Comparison of ENCODE assay signal across 22 cellular contexts in the genomic region with DNA sequence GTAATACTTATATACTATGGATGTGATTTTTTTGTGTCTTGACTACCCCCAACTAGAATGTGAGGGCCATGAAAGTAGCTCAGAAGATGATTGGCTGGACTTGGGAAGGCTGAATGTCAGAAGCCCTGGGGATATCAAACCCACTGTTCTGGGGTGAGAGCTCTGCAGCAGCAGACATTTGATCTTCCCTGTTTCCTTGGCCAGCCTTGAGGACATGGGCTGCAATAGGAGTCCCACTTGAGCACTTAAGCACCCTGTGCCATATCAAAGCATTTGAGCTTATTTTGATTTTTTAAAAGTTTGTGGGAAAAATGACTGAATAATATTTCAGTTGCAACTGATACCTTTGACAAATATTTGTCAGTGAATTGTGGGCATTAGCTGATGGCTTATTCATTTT. TPM values are rescaled to one million over a fixed set of nuclear protein-coding genes. Genes with fewer than 3 reads are reported as not detected.
A peak's percentile ranks its signal among the peaks of the same experiment; 100 is the strongest.
DNase-seq lines count a peak whose midpoint lies in the region; ATAC-seq, FAIRE-seq and TF ChIP-seq lines count a peak whose summit lies in the region.
"Had no signal": no experiment of that assay in that cellular context is flagged by ENCODE, and none has a peak within 500 bp of the region (broad histone marks: within the 10 kb centered on the region; RNA-seq: fewer than 3 reads in every experiment).

No MANE protein-coding gene starts in this region.

- H3K27me3 ChIP-seq in iPS-18a (ENCODE audit: control insufficient read depth, insufficient read depth, low read length), result no peaks in the 10 kb centered on the region
- H3K27me3 ChIP-seq: gastroesophageal sphincter, MG63, ovary, Peyer's patch had no signal

- H3K27ac ChIP-seq in iPS-18a (ENCODE audit: low read length), result peak overlapping the region; percentile 84
- H3K27ac ChIP-seq: coronary artery, gastroesophageal sphincter, ovary, Peyer's patch had no signal

- H3K9me3 ChIP-seq in iPS-18a (ENCODE audit: control insufficient read depth, low read depth, low read length), result no peaks in the 10 kb centered on the region
- H3K9me3 ChIP-seq: gastroesophageal sphincter, MG63, ovary, Peyer's patch had no signal

- H3K9ac ChIP-seq in iPS-18a (ENCODE audit: low read length), result no peak overlapping the region

- no peak for TF ChIP-seq POLR2A in erythroblast (IDR thresholded peaks at IDR 0.05; ENCODE audit: low read length)

- peak; percentile 33 for FAIRE-seq in GM19239 (lab: Jason Lieb, UNC)

- no peak overlapping the region for H3K4me3 ChIP-seq in iPS-18a (ENCODE audit: low read length)
- H3K4me3 ChIP-seq: coronary artery, gastroesophageal sphincter, MG63, ovary, Peyer's patch had no signal

- no peak for ATAC-seq in GM19351 (IDR thresholded peaks at IDR 0.05; ENCODE audit: unreplicated experiment)
- ATAC-seq: CD8-positive, alpha-beta T cell; gastroesophageal sphincter had no signal

- peaks cover 32% of the 10 kb centered on the region for H3K4me1 ChIP-seq in iPS-18a (ENCODE audit: control insufficient read depth, low read depth, low read length)
- H3K4me1 ChIP-seq: Peyer's patch had no signal

- H3K36me3 ChIP-seq in iPS-18a (ENCODE audit: control insufficient read depth, low read depth, low read length), result no peaks in the 10 kb centered on the region
- H3K36me3 ChIP-seq: gastroesophageal sphincter, MG63, ovary, Peyer's patch had no signal

- DNase-seq in ELF-1 (ENCODE audit: low read depth, low spot score), result peak; percentile 57
- no peak for DNase-seq in GM19239 (ENCODE audit: insufficient read length, low spot score)
- peak; percentile 12 for DNase-seq in M059J (ENCODE audit: low read depth)
- DNase-seq in SKM-1 treated with dmso at 0.1 percent for 144 hours (lab: John Stamatoyannopoulos, UW; ENCODE audit: unreplicated experiment), result no peak
- no peak for DNase-seq in NCI-H2081 (lab: John Stamatoyannopoulos, UW)
- DNase-seq in erythroblast (lab: John Stamatoyannopoulos, UW), result no peak
- DNase-seq: activated CD4-positive, alpha-beta T cell treated with anti-CD3 and anti-CD28 coated beads, Interleukin-2, amount 10 ng/mL, durations not matched to agents 7 days and 5 days; activated naive CD4-positive, alpha-beta T cell treated with anti-CD3 and anti-CD28 coated beads, Interleukin-2, amount 10 ng/mL, durations not matched to agents 7 days and 5 days; CD8-positive, alpha-beta T cell; GOT3; MG63; NCI-H1694; NCI-H774; ovary; Peyer's patch; stimulated activated CD4-positive, alpha-beta T cell treated with anti-CD3 and anti-CD28 coated beads, Interleukin-4, amount 100 ng/mL, for 24 hours; stimulated activated CD8-positive, alpha-beta memory T cell treated with anti-CD3 and anti-CD28 coated beads, Interleukin-4, amount 100 ng/mL, for 48 hours; substantia nigra had no signal

RNA-seq across cellular contexts. Expression of gene GTF2E1, which starts 21.7 kb away (rescaled TPM):
- total RNA-seq in M059J (2014; rRNA removed; shearing (Covaris generic)), result 22.4 and 40.3 TPM in 2 replicates

RNA-seq across cellular contexts. Expression of gene RABL3, which starts 21.9 kb away (rescaled TPM):
- 27.9 and 37.7 TPM in 2 replicates for total RNA-seq in M059J (2014; rRNA removed; shearing (Covaris generic))

Comparison
In these comparisons a context has a peak if more than half of its experiments do, and no peak if none do; other contexts are left out.
1. DNase-seq: peak in ELF-1 (single experiment) and M059J (single experiment); none in GM19239 (single experiment), SKM-1 treated with dmso at 0.1 percent for 144 hours (single experiment), NCI-H2081 (0 of 2) and erythroblast (0 of 2).